ENCODE assay signal across 1 cellular context in genomic region chr10:27998178-27998953, GRCh38.
TF ChIP-seq lines count a peak whose summit lies in the region.

No MANE protein-coding gene starts in this region.

TF ChIP-seq in IMR-90, 13 proteins besides CTCF, POLR2A, EP300 and RAD21:
- TF ChIP-seq USF2 (IDR thresholded peaks at IDR 0.05; ENCODE audit: low read depth, low read length) (no peak), MXI1 (IDR thresholded peaks at IDR 0.05; ENCODE audit: borderline replicate concordance, low read depth, low read length) (no peak), BHLHE40 (IDR thresholded peaks at IDR 0.05; ENCODE audit: low read depth, low read length) (no peak), MAZ (IDR thresholded peaks at IDR 0.05; ENCODE audit: borderline replicate concordance, low read depth, low read length) (no peak; the same call in 1 of the 2 replicates), ELK1 (IDR thresholded peaks at IDR 0.05; ENCODE audit: borderline replicate concordance, low read depth, low read length) (no peak), SMC3 (IDR thresholded peaks at IDR 0.05; ENCODE audit: low read depth, low read length) (no peak), MAFK (IDR thresholded peaks at IDR 0.05; ENCODE audit: low read depth, low read length) (no peak), CHD1 (IDR thresholded peaks at IDR 0.05; ENCODE audit: low read depth, low read length) (no peak), RFX5 (IDR thresholded peaks at IDR 0.05; ENCODE audit: low read depth, low read length) (no peak), CEBPB (IDR thresholded peaks at IDR 0.05; ENCODE audit: low read depth, low read length) (no peak), RCOR1 (IDR thresholded peaks at IDR 0.05; ENCODE audit: insufficient replicate concordance, low read length) (no peak), FOS (IDR thresholded peaks at IDR 0.05; ENCODE audit: low read depth, low read length) (no peak), NFE2L2 (IDR thresholded peaks at IDR 0.05; ENCODE audit: low read depth, low read length) (no peak)
